Comparison of ENCODE assay signal across 1 cellular context in genomic region chr2:218397502-218398436, GRCh38.
A peak's percentile ranks its signal among the peaks of the same experiment; 100 is the strongest.
TF ChIP-seq lines count a peak whose summit lies in the region.

No MANE protein-coding gene starts in this region.

TF ChIP-seq in HepG2, 621 proteins besides CTCF, POLR2A, EP300 and RAD21 (continues in another document):
- TF ChIP-seq RELA (CRISPR knock-in tag; IDR thresholded peaks at IDR 0.05) (no peak), PRPF4 (IDR thresholded peaks at IDR 0.05; ENCODE audit: low read depth, low read length, poor library complexity, severe bottlenecking) (no peak), ZFP36 (IDR thresholded peaks at IDR 0.05; ENCODE audit: borderline replicate concordance, low read depth, low read length, partially characterized antibody) (no peak), FOXK2 (IDR thresholded peaks at IDR 0.05) (0 out of 2 replicates have a peak, but pooled peaks have one; percentile 15), LCORL (IDR thresholded peaks at IDR 0.05) (no peak), LCORL (CRISPR knock-in tag; IDR thresholded peaks at IDR 0.05) (peak; percentile 89), ZBTB7B (CRISPR knock-in tag; IDR thresholded peaks at IDR 0.05) (peak; percentile 95), ZNF652 (CRISPR knock-in tag; IDR thresholded peaks at IDR 0.05; ENCODE audit: borderline replicate concordance, low read depth) (no peak; the same call in 1 of the 2 replicates), CREM (IDR thresholded peaks at IDR 0.05) (peak; percentile 73), CREM (CRISPR knock-in tag; IDR thresholded peaks at IDR 0.05) (no peak), KLF9 (CRISPR knock-in tag; IDR thresholded peaks at IDR 0.05; ENCODE audit: low read depth) (peak; percentile 86; the same call in 1 of the 2 replicates), ZFP36L1 (CRISPR knock-in tag; IDR thresholded peaks at IDR 0.05) (peak; percentile 43), KLF16 (CRISPR knock-in tag; IDR thresholded peaks at IDR 0.05) (peak in 1 of 2 experiments; percentile 49; a peak in 2 of 4 replicates), CHD2 (IDR thresholded peaks at IDR 0.05; ENCODE audit: low read depth, low read length) (no peak; the same call in 1 of the 2 replicates), BATF2 (CRISPR knock-in tag; IDR thresholded peaks at IDR 0.05) (peak; percentile 51; the same call in 1 of the 2 replicates), RFX3 (CRISPR knock-in tag; IDR thresholded peaks at IDR 0.05) (no peak), ZKSCAN1 (IDR thresholded peaks at IDR 0.05; ENCODE audit: low read length) (0 out of 2 replicates have a peak, but pooled peaks have one; percentile 32), RBM39 (IDR thresholded peaks at IDR 0.05; ENCODE audit: low read depth, low read length, poor library complexity, severe bottlenecking) (peak; percentile 20), DNMT1 (CRISPR knock-in tag; IDR thresholded peaks at IDR 0.05) (no peak), KDM1A (CRISPR knock-in tag; IDR thresholded peaks at IDR 0.05) (peak; percentile 99), ZFP41 (CRISPR knock-in tag; IDR thresholded peaks at IDR 0.05; ENCODE audit: borderline replicate concordance) (no peak; the same call in 1 of the 2 replicates), ZBTB25 (CRISPR knock-in tag; IDR thresholded peaks at IDR 0.05) (peak; percentile 81), ZKSCAN8 (CRISPR knock-in tag; IDR thresholded peaks at IDR 0.05; ENCODE audit: borderline replicate concordance) (peak; percentile 75), ZNF577 (CRISPR knock-in tag; IDR thresholded peaks at IDR 0.05; ENCODE audit: borderline replicate concordance, low read depth) (no peak), NR2F1 (CRISPR knock-in tag; IDR thresholded peaks at IDR 0.05) (peak; percentile 65 to 74; a peak in 2 of 4 replicates), MTA1 (CRISPR knock-in tag; IDR thresholded peaks at IDR 0.05; ENCODE audit: borderline replicate concordance) (peak; percentile 72; the same call in 1 of the 2 replicates), ZNF780A (CRISPR knock-in tag; IDR thresholded peaks at IDR 0.05) (no peak), ZNF691 (CRISPR knock-in tag; IDR thresholded peaks at IDR 0.05; ENCODE audit: borderline replicate concordance, low read depth) (no peak), NRL (CRISPR knock-in tag; IDR thresholded peaks at IDR 0.05; ENCODE audit: borderline replicate concordance) (peak; percentile 96), ZNF513 (CRISPR knock-in tag; conservative IDR thresholded peaks at IDR 0.05) (no peak), BRCA1 (CRISPR knock-in tag; IDR thresholded peaks at IDR 0.05) (peak; percentile 82; the same call in 1 of the 2 replicates), ZNF234 (CRISPR knock-in tag; conservative IDR thresholded peaks at IDR 0.05) (peak; percentile 96), ARNT (IDR thresholded peaks at IDR 0.05) (no peak), ZNF670 (CRISPR knock-in tag; IDR thresholded peaks at IDR 0.05; ENCODE audit: borderline replicate concordance) (peak; percentile 99), CBX2 (IDR thresholded peaks at IDR 0.05; ENCODE audit: low read depth, low read length) (no peak), CBX2 (CRISPR knock-in tag; IDR thresholded peaks at IDR 0.05; ENCODE audit: low read depth) (peak; percentile 71; the same call in 1 of the 2 replicates), CENPT (CRISPR knock-in tag; IDR thresholded peaks at IDR 0.05; ENCODE audit: low read depth) (no peak), ZNF562 (CRISPR knock-in tag; IDR thresholded peaks at IDR 0.05; ENCODE audit: borderline replicate concordance) (no peak), ZNF546 (CRISPR knock-in tag; conservative IDR thresholded peaks at IDR 0.05) (peak; percentile 78; the same call in 1 of the 2 replicates), PHF8 (CRISPR knock-in tag; IDR thresholded peaks at IDR 0.05) (peak; percentile 47), ZNF138 (CRISPR knock-in tag; IDR thresholded peaks at IDR 0.05; ENCODE audit: low read depth) (0 out of 2 replicates have a peak, but pooled peaks have one; percentile 8), NPAS2 (CRISPR knock-in tag; IDR thresholded peaks at IDR 0.05; ENCODE audit: borderline replicate concordance) (no peak), YEATS4 (CRISPR knock-in tag; IDR thresholded peaks at IDR 0.05; ENCODE audit: borderline replicate concordance) (peak; percentile 90; the same call in 1 of the 2 replicates), ZNF430 (CRISPR knock-in tag; IDR thresholded peaks at IDR 0.05) (peak; percentile 84), PRDM15 (CRISPR knock-in tag; IDR thresholded peaks at IDR 0.05) (0 out of 2 replicates have a peak, but pooled peaks have one; percentile 64)
- TF ChIP-seq, protein P1, sequence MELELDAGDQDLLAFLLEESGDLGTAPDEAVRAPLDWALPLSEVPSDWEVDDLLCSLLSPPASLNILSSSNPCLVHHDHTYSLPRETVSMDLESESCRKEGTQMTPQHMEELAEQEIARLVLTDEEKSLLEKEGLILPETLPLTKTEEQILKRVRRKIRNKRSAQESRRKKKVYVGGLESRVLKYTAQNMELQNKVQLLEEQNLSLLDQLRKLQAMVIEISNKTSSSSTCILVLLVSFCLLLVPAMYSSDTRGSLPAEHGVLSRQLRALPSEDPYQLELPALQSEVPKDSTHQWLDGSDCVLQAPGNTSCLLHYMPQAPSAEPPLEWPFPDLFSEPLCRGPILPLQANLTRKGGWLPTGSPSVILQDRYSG (CRISPR knock-in tag; IDR thresholded peaks at IDR 0.05) = no peak
- TF ChIP-seq, protein P2, sequence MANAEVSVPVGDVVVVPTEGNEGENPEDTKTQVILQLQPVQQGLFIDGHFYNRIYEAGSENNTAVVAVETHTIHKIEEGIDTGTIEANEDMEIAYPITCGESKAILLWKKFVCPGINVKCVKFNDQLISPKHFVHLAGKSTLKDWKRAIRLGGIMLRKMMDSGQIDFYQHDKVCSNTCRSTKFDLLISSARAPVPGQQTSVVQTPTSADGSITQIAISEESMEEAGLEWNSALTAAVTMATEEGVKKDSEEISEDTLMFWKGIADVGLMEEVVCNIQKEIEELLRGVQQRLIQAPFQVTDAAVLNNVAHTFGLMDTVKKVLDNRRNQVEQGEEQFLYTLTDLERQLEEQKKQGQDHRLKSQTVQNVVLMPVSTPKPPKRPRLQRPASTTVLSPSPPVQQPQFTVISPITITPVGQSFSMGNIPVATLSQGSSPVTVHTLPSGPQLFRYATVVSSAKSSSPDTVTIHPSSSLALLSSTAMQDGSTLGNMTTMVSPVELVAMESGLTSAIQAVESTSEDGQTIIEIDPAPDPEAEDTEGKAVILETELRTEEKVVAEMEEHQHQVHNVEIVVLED (CRISPR knock-in tag; IDR thresholded peaks at IDR 0.05; ENCODE audit: borderline replicate concordance) = peak; percentile 59; the same call in 1 of the 2 replicates
- TF ChIP-seq, protein P3, sequence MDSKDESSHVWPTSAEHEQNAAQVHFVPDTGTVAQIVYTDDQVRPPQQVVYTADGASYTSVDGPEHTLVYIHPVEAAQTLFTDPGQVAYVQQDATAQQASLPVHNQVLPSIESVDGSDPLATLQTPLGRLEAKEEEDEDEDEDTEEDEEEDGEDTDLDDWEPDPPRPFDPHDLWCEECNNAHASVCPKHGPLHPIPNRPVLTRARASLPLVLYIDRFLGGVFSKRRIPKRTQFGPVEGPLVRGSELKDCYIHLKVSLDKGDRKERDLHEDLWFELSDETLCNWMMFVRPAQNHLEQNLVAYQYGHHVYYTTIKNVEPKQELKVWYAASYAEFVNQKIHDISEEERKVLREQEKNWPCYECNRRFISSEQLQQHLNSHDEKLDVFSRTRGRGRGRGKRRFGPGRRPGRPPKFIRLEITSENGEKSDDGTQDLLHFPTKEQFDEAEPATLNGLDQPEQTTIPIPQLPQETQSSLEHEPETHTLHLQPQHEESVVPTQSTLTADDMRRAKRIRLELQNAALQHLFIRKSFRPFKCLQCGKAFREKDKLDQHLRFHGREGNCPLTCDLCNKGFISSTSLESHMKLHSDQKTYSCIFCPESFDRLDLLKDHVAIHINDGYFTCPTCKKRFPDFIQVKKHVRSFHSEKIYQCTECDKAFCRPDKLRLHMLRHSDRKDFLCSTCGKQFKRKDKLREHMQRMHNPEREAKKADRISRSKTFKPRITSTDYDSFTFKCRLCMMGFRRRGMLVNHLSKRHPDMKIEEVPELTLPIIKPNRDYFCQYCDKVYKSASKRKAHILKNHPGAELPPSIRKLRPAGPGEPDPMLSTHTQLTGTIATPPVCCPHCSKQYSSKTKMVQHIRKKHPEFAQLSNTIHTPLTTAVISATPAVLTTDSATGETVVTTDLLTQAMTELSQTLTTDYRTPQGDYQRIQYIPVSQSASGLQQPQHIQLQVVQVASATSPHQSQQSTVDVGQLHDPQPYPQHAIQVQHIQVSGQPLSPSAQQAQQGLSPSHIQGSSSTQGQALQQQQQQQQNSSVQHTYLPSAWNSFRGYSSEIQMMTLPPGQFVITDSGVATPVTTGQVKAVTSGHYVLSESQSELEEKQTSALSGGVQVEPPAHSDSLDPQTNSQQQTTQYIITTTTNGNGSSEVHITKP (CRISPR knock-in tag; IDR thresholded peaks at IDR 0.05; ENCODE audit: low read depth) = no peak
- TF ChIP-seq, protein P4, sequence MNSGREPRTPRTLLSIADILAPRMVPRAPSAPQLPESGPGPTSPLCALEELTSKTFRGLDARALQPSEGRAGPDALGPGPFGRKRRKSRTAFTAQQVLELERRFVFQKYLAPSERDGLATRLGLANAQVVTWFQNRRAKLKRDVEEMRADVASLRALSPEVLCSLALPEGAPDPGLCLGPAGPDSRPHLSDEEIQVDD (CRISPR knock-in tag; IDR thresholded peaks at IDR 0.05; ENCODE audit: borderline replicate concordance) = no peak; the same call in 1 of the 2 replicates
- TF ChIP-seq, protein P5, sequence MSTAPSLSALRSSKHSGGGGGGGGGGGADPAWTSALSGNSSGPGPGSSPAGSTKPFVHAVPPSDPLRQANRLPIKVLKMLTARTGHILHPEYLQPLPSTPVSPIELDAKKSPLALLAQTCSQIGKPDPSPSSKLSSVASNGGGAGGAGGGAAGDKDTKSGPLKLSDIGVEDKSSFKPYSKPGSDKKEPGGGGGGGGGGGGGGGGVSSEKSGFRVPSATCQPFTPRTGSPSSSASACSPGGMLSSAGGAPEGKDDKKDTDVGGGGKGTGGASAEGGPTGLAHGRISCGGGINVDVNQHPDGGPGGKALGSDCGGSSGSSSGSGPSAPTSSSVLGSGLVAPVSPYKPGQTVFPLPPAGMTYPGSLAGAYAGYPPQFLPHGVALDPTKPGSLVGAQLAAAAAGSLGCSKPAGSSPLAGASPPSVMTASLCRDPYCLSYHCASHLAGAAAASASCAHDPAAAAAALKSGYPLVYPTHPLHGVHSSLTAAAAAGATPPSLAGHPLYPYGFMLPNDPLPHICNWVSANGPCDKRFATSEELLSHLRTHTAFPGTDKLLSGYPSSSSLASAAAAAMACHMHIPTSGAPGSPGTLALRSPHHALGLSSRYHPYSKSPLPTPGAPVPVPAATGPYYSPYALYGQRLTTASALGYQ (CRISPR knock-in tag; IDR thresholded peaks at IDR 0.05) = no peak
